8 cellular contexts compared by ENCODE assay signal in the genomic region with DNA sequence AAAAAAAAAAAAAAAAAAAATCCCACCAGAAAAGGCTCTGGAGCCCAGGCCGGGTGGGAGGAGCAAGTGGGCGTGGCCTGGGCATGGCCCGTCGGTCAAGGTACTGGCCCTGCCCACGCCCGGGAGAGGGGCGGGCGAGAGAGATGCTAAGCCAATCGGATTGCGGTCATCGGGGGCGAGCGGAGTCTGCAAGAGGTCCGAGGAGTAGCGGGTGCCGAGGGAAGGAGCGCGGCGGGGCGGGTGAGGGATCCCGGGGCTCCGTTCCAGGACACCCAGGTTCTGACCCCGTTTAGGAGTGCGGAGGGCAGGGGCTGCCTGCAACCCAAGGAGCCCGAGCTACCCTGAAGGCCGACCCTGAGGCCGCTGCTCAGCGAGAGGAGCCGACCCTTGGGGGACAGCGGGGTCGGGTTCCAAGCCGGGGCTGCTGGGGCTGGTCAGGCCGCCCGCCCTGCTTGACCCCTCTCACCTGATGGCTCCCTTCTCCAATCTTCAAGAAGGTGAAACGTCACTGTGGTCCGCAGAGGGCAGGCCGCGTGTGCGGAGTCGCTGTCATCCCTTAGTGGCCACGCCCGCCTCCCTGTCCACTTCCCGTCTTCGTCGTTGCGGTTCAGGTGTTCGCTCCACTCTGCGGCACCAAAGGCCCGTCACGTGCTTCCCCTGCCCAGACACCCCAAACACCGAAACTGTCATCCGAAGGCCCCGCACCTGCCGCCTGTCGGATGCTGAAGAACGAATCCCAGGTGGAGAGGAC. TPM values are rescaled to one million over a fixed set of nuclear protein-coding genes. Genes with fewer than 3 reads are reported as not detected.
DNase-seq lines count a peak whose midpoint lies in the region; ATAC-seq and TF ChIP-seq lines count a peak whose summit lies in the region.

No MANE protein-coding gene starts in this region.

- in situ Hi-C loops in ACHN (cut with HindIII; ENCODE audit: low pct_ligation_motif_present, low pct_unique_long_range_greater_than_20kb, low sequenced_read_pairs) = loop anchor here (25.0 kb wide), 1 partner anchor 99 kb away; no protein-coding TSS in a partner anchor

- no peak for TF ChIP-seq CTCF in esophagus squamous epithelium (IDR thresholded peaks at IDR 0.05)

- no peaks in the 10 kb centered on the region for H3K36me3 ChIP-seq in esophagus squamous epithelium

- H3K27me3 ChIP-seq in esophagus squamous epithelium = no peaks in the 10 kb centered on the region

- H3K4me1 ChIP-seq in esophagus squamous epithelium = peaks cover 3 to 12% (median 6%) of the 10 kb centered on the region in 3 donors

- DNase-seq in ACHN (peak; percentile 88), NCI-H748 (lab: John Stamatoyannopoulos, UW; ENCODE audit: unreplicated experiment) (peak; percentile 77), activated T-cell treated with anti-CD3 and anti-CD28 coated beads for 48 hours (ENCODE audit: low read depth) (peak; percentile 58), esophagus squamous epithelium (lab: John Stamatoyannopoulos, UW) (no peak), myocyte (ENCODE audit: low read depth) (peak; percentile 51)
- DNase-seq in stimulated activated CD8-positive, alpha-beta memory T cell treated with anti-CD3 and anti-CD28 coated beads, Interleukin-4, amount 100 ng/mL, for 4 hours (ENCODE audit: low read depth in 2 of 2, low spot score in 1 of 2) = peak; percentile 28 to 67

- peak overlapping the region; percentile 28 to 80 (median 66) for H3K4me3 ChIP-seq in esophagus squamous epithelium

- peak; percentile 48 for ATAC-seq in GM21390 (IDR thresholded peaks at IDR 0.05; ENCODE audit: unreplicated experiment)
- no peak for ATAC-seq in GM19328 (IDR thresholded peaks at IDR 0.05; ENCODE audit: unreplicated experiment)

- WGBS in esophagus squamous epithelium, 2 donors = 1 to 8% methylated on average over 29 to 30 of the region's 56 CpGs

- peak in 1 of 4 donors; percentile 21 for TF ChIP-seq POLR2A in esophagus squamous epithelium (IDR thresholded peaks at IDR 0.05)

- intact Hi-C loops in esophagus squamous epithelium (cut with DNase I) = no loop called here

- no peaks in the 10 kb centered on the region for H3K9me3 ChIP-seq in esophagus squamous epithelium

- H3K27ac ChIP-seq in esophagus squamous epithelium = peak overlapping the region in 3 of 4 donors; percentile 53 to 77 (median 66)

RNA-seq across cellular contexts. Expression of gene TAB1, which starts 11.1 kb away (rescaled TPM):
- total RNA-seq in esophagus squamous epithelium (10 to 100 TPM in 3 of 4 donors, 1 to 10 TPM in 1; 7.8 to 15.3 (median 14.5) TPM), myocyte (20.1 and 23.0 TPM in 2 replicates)
- polyA plus RNA-seq in myocyte (2012) = 21.7 TPM

RNA-seq across cellular contexts. Expression of gene SYNGR1, which starts 38.6 kb away (rescaled TPM):
- total RNA-seq in esophagus squamous epithelium (10 to 100 TPM; 13.3 to 35.5 (median 21.5) TPM), myocyte (0.29 and 4.9 TPM in 2 replicates)
- 10.7 TPM for polyA plus RNA-seq in myocyte (2012)
